In genomic region chr7:16465469-16466086, GRCh38 we compare ENCODE assay signal across 8 cellular contexts. TPM values are rescaled to one million over a fixed set of nuclear protein-coding genes. Genes with fewer than 3 reads are reported as not detected.
DNase-seq lines count a peak whose midpoint lies in the region; TF ChIP-seq lines count a peak whose summit lies in the region.

SOSTDC1 (minus strand) TSS chr7:16465738; CDS start chr7:16465668, 70 bp downstream.

- DNase-seq in NCI-H510A treated with DMSO at 0.1 percent for 48 hours (lab: John Stamatoyannopoulos, UW), result peak; percentile 58
- DNase-seq in NCI-H510A (lab: John Stamatoyannopoulos, UW), result no peak
- DNase-seq in brain microvascular endothelial cell, result no peak
- DNase-seq in kidney epithelial cell (ENCODE audit: low read depth), result peak; percentile 23
- no peak for DNase-seq in T-helper 9 cell
- no peak for DNase-seq in GM13977 (ENCODE audit: low spot score)
- no peak for DNase-seq in NCI-H1105 (lab: John Stamatoyannopoulos, UW)

- TF ChIP-seq CTCF in brain microvascular endothelial cell (IDR thresholded peaks at IDR 0.05; ENCODE audit: low read depth, low read length, missing control alignments) (no peak), kidney epithelial cell (IDR thresholded peaks at IDR 0.05; ENCODE audit: insufficient read depth, low read length, poor library complexity, severe bottlenecking) (no peak), GM13977 (IDR thresholded peaks at IDR 0.05; ENCODE audit: extremely low read depth, insufficient read depth, missing control alignments) (no peak)

- in situ Hi-C loops in brain microvascular endothelial cell (cut with HindIII; ENCODE audit: low pct_ligation_motif_present, low sequenced_read_pairs) (no loop called here), GM13977 (cut with MboI; ENCODE audit: low pct_unique_long_range_greater_than_20kb, low sequenced_read_pairs, unreplicated experiment) (no loop called here)

- H3K27me3 ChIP-seq in brain microvascular endothelial cell (replicated peaks) (no peaks in the 10 kb centered on the region), kidney epithelial cell (ENCODE audit: control insufficient read depth, insufficient read depth, low read length) (no peaks in the 10 kb centered on the region)

- H3K4me3 ChIP-seq in brain microvascular endothelial cell (ENCODE audit: low read depth, low read length), result peak within 1 kb of the TSS; percentile 41
- H3K4me3 ChIP-seq in kidney epithelial cell (ENCODE audit: low read depth, low read length), result peak within 1 kb of the TSS; percentile 16

- H3K27ac ChIP-seq in brain microvascular endothelial cell (no peak within 1 kb of the TSS), temporal lobe (ENCODE audit: low read depth, low read length) (no peak within 1 kb of the TSS)

- H3K36me3 ChIP-seq in brain microvascular endothelial cell (replicated peaks) (no peaks in the 10 kb centered on the region), kidney epithelial cell (ENCODE audit: control insufficient read depth, insufficient read depth, low read length) (no peaks in the 10 kb centered on the region)

RNA-seq across cellular contexts. Expression of gene SOSTDC1, which starts in this region (rescaled TPM):
- total RNA-seq in kidney epithelial cell (0.08 TPM in 1 of 2 replicates, not detected in the other), temporal lobe (19.2 TPM)

Comparison
In these comparisons a context has a peak if more than half of its experiments do, and no peak if none do; other contexts are left out.
1. RNA of gene SOSTDC1 (total RNA-seq): 19.2 TPM in temporal lobe (single experiment); 0.08 TPM in kidney epithelial cell; every median in the first group is over 10 times any median in the second.
2. Peak in DNase-seq and H3K4me3 ChIP-seq in kidney epithelial cell; RNA of the gene not detected or under 1 TPM.